Comparison of ENCODE assay signal across 8 cellular contexts in genomic region chr6:41548098-41548840, GRCh38. TPM values are rescaled to one million over a fixed set of nuclear protein-coding genes. Genes with fewer than 3 reads are reported as not detected.
DNase-seq lines count a peak whose midpoint lies in the region; ATAC-seq, FAIRE-seq and TF ChIP-seq lines count a peak whose summit lies in the region.

No MANE protein-coding gene starts in this region.

- H3K27ac ChIP-seq in Karpas-422 (ENCODE audit: low read length) (no peak overlapping the region), HepG2 (ENCODE audit: extremely low read length, insufficient read depth, low read length) (peak overlapping the region; percentile 65)

- no peaks in the 10 kb centered on the region for H3K9me3 ChIP-seq in Karpas-422 (ENCODE audit: low read length)
- H3K9me3 ChIP-seq in HepG2 (ENCODE audit: low read length): no peaks in the 10 kb centered on the region

- H3K9me3 Mint-ChIP-seq in activated naive CD4-positive, alpha-beta T cell treated with anti-CD3 and anti-CD28 coated beads for 36 hours: no peaks in the 10 kb centered on the region
- no peaks in the 10 kb centered on the region for H3K9me3 Mint-ChIP-seq in stimulated activated memory B cell treated with anti-CD40 and anti-IgM and Interleukin-4, amounts not matched to agents 10 μg/mL and 1 μg/mL and 100 μg/mL, for 72 hours

- H3K9ac ChIP-seq in Karpas-422 (ENCODE audit: low read length): peak overlapping the region; percentile 85
- H3K9ac ChIP-seq in HepG2 (ENCODE audit: insufficient read depth, low read depth, low read length): peak overlapping the region; percentile 86

- H2AFZ ChIP-seq in Karpas-422 (ENCODE audit: low read length) (no peak overlapping the region), HepG2 (ENCODE audit: low read length) (no peak overlapping the region)

- POLR2A ChIA-PET in HepG2 (lab: Yijun Ruan, JAX): interaction anchor here (0.5 to 7.7 kb wide), 11 partner anchors 20 to 120 kb away, joined by 3 to 90 read pairs (median 7); no protein-coding TSS in a partner anchor

- H3K27ac Mint-ChIP-seq in activated naive CD4-positive, alpha-beta T cell treated with anti-CD3 and anti-CD28 coated beads for 36 hours: no peak overlapping the region
- H3K27ac Mint-ChIP-seq in stimulated activated memory B cell treated with anti-CD40 and anti-IgM and Interleukin-4, amounts not matched to agents 10 μg/mL and 1 μg/mL and 100 μg/mL, for 72 hours: no peak overlapping the region

- H3K4me1 ChIP-seq in Karpas-422 (ENCODE audit: low read length): peaks cover 22% of the 10 kb centered on the region
- peaks cover 69% of the 10 kb centered on the region for H3K4me1 ChIP-seq in HepG2 (ENCODE audit: insufficient read depth, low read length)

- TF ChIP-seq EP300 in HepG2 (IDR thresholded peaks at IDR 0.05; ENCODE audit: low read depth in 2 of 2, low read length in 2 of 2) (no peak), HepG2 (CRISPR knock-in tag; IDR thresholded peaks at IDR 0.05; ENCODE audit: borderline replicate concordance) (no peak)

- H3K36me3 ChIP-seq in Karpas-422 (ENCODE audit: insufficient read depth, low read length) (0 out of 2 replicates have a peak, but pooled peaks cover 6% of the 10 kb centered on the region), HepG2 (replicated peaks in 1 of 2; ENCODE audit: control insufficient read depth in 1 of 2, insufficient read depth in 2 of 2, low read length in 2 of 2) (peaks cover 16 to 37% of the 10 kb centered on the region in 2 experiments)

- 0 out of 2 replicates have a peak, but pooled peaks have one; percentile 21 for TF ChIP-seq RAD21 in HepG2 (CRISPR knock-in tag; IDR thresholded peaks at IDR 0.05)

- TF ChIP-seq CTCF in HepG2 (CRISPR knock-in tag; IDR thresholded peaks at IDR 0.05): peak; percentile 18; the same call in 1 of the 2 replicates

- H3K27me3 Mint-ChIP-seq in activated naive CD4-positive, alpha-beta T cell treated with anti-CD3 and anti-CD28 coated beads for 36 hours (ENCODE audit: low read depth): no peaks in the 10 kb centered on the region
- no peaks in the 10 kb centered on the region for H3K27me3 Mint-ChIP-seq in stimulated activated memory B cell treated with anti-CD40 and anti-IgM and Interleukin-4, amounts not matched to agents 10 μg/mL and 1 μg/mL and 100 μg/mL, for 72 hours

- 3% methylated on average over 35 of the region's 50 CpGs for whole genome bisulfite sequencing in HepG2 (ENCODE audit: low lambda C conversion rate)

- peak; percentile 11 for ATAC-seq in HepG2
- ATAC-seq in stimulated activated memory B cell treated with anti-CD40 and anti-IgM and Interleukin-4, amounts not matched to agents 10 μg/mL and 1 μg/mL and 100 μg/mL, for 72 hours: no peak
- ATAC-seq in GM18873 (IDR thresholded peaks at IDR 0.05; ENCODE audit: low FRiP score, unreplicated experiment): no peak

- no peaks in the 10 kb centered on the region for H3K9me2 ChIP-seq in Karpas-422 (replicated peaks; ENCODE audit: insufficient read depth, low read length)

- peaks cover 12% of the 10 kb centered on the region for H3K4me1 Mint-ChIP-seq in activated naive CD4-positive, alpha-beta T cell treated with anti-CD3 and anti-CD28 coated beads for 36 hours (ENCODE audit: low read depth)
- peaks cover 55% of the 10 kb centered on the region for H3K4me1 Mint-ChIP-seq in stimulated activated memory B cell treated with anti-CD40 and anti-IgM and Interleukin-4, amounts not matched to agents 10 μg/mL and 1 μg/mL and 100 μg/mL, for 72 hours

- CTCF ChIA-PET in activated naive CD4-positive, alpha-beta T cell treated with anti-CD3 and anti-CD28 coated beads for 36 hours (lab: Charles Lee): no interaction called here
- CTCF ChIA-PET in HepG2 (lab: Yijun Ruan, JAX; ENCODE audit: low intra/inter-chr PET ratio, low total read pairs): interaction anchor here (1.8 kb wide), 1 partner anchor 43 kb away, joined by 5 read pairs; no protein-coding TSS in a partner anchor

- H3K4me3 Mint-ChIP-seq in activated naive CD4-positive, alpha-beta T cell treated with anti-CD3 and anti-CD28 coated beads for 36 hours: peak overlapping the region; percentile 83
- peak overlapping the region; percentile 92 for H3K4me3 Mint-ChIP-seq in stimulated activated memory B cell treated with anti-CD40 and anti-IgM and Interleukin-4, amounts not matched to agents 10 μg/mL and 1 μg/mL and 100 μg/mL, for 72 hours

- H3K27me3 ChIP-seq in Karpas-422 (ENCODE audit: low read length) (no peaks in the 10 kb centered on the region; the same call in 1 of the 2 replicates), HepG2 (ENCODE audit: control insufficient read depth in 1 of 2, insufficient read depth in 2 of 2, low read length in 2 of 2) (no peaks in the 10 kb centered on the region)

- peaks cover 5% of the 10 kb centered on the region for H3K36me3 Mint-ChIP-seq in activated naive CD4-positive, alpha-beta T cell treated with anti-CD3 and anti-CD28 coated beads for 36 hours (ENCODE audit: low read depth)
- H3K36me3 Mint-ChIP-seq in stimulated activated memory B cell treated with anti-CD40 and anti-IgM and Interleukin-4, amounts not matched to agents 10 μg/mL and 1 μg/mL and 100 μg/mL, for 72 hours: peaks cover 14% of the 10 kb centered on the region

- H3K4me3 ChIP-seq in Karpas-422 (ENCODE audit: low read length): peak overlapping the region; percentile 100
- H3K4me3 ChIP-seq in HepG2 (replicated peaks in 1 of 3; ENCODE audit: insufficient read depth in 1 of 3, low read depth in 2 of 3, low read length in 3 of 3): peak overlapping the region; percentile 67 to 99 (median 99)

- intact Hi-C loops in activated naive CD4-positive, alpha-beta T cell treated with anti-CD3 and anti-CD28 coated beads for 36 hours (cut with micrococcal nuclease): loop anchor here (5.0 kb wide), 1 partner anchor 106 kb away; no protein-coding TSS in a partner anchor
- intact Hi-C loops in HepG2 (cut with micrococcal nuclease; ENCODE audit: unreplicated experiment): loop anchor here (5.0 kb wide), 1 partner anchor 181 kb away; no protein-coding TSS in a partner anchor

- DNase-seq in Karpas-422 (no peak), HepG2 (ENCODE audit: low spot score) (no peak), DMS114 treated with DMSO at 0.1 percent for 48 hours (lab: John Stamatoyannopoulos, UW; ENCODE audit: unreplicated experiment) (no peak), HK-2 (ENCODE audit: unreplicated experiment) (no peak), GF-D8 (lab: John Stamatoyannopoulos, UW) (no peak)
- peak; percentile 62 for DNase-seq in activated naive CD4-positive, alpha-beta T cell treated with anti-CD3 and anti-CD28 coated beads for 36 hours

- in situ Hi-C loops in HepG2 (cut with HindIII; ENCODE audit: extremely low pct_ligation_motif_present, low pct_unique_long_range_greater_than_20kb): loop anchor here (5.0 kb wide), 2 partner anchors 44 to 121 kb away; no protein-coding TSS in a partner anchor

- H4K20me1 ChIP-seq in Karpas-422 (ENCODE audit: insufficient read depth, low read depth, low read length) (peaks cover 36% of the 10 kb centered on the region; the same call in 1 of the 2 replicates), HepG2 (ENCODE audit: insufficient read depth, low read length) (peaks cover 59% of the 10 kb centered on the region)

- H3K79me2 ChIP-seq in Karpas-422 (ENCODE audit: low read length) (peaks cover 62% of the 10 kb centered on the region), HepG2 (ENCODE audit: insufficient read depth, low read length) (peaks cover 89% of the 10 kb centered on the region)

- no peak for TF ChIP-seq POLR2A in HepG2 (IDR thresholded peaks at IDR 0.05; ENCODE audit: insufficient read depth in 1 of 2, low read depth in 2 of 2, low read length in 2 of 2)

- no TSS peak for BruUV-seq in HepG2 (replicated peaks; lab: Mats Ljungman, UMichigan)

- H3K4me2 ChIP-seq in Karpas-422 (ENCODE audit: low read depth, low read length, poor library complexity, severe bottlenecking) (peak overlapping the region; percentile 97), HepG2 (ENCODE audit: low read depth, low read length) (peak overlapping the region; percentile 95)

- FAIRE-seq in HepG2 (lab: Jason Lieb, UNC): no peak

RNA-seq across cellular contexts. Expression of gene FOXP4, which starts 2.1 kb away (rescaled TPM):
- total RNA-seq in Karpas-422 (2014; rRNA removed; shearing (Covaris generic); ENCODE audit: low replicate concordance): 3.6 and 5.0 TPM in 2 replicates
- 10 to 100 TPM; 15.9 to 16.0 TPM for total RNA-seq in activated naive CD4-positive, alpha-beta T cell treated with anti-CD3 and anti-CD28 coated beads for 36 hours
- total RNA-seq in HepG2 (2016; rRNA removed; fragmentation: Illumina TruSeq; extraction: Trizol): 11.0 TPM in 2 replicates
- 2.8 and 3.0 TPM in 2 replicates for total RNA-seq in HepG2 (2016; cell fraction: cytosol; rRNA removed; fragmentation: Illumina TruSeq; extraction: Trizol; ENCODE audit: low read depth)
- total RNA-seq in HepG2 (2016; cell fraction: insoluble cytoplasmic fraction; rRNA removed; fragmentation: Illumina TruSeq; extraction: Trizol): 9.5 and 11.3 TPM in 2 replicates
- total RNA-seq in HepG2 (2016; cell fraction: membrane; rRNA removed; fragmentation: Illumina TruSeq; extraction: Trizol): 15.4 and 15.8 TPM in 2 replicates
- total RNA-seq in HepG2 (2016; cell fraction: nucleus; rRNA removed; fragmentation: Illumina TruSeq; extraction: Trizol): 14.9 TPM in 2 replicates
- polyA plus RNA-seq in HepG2 (2011; rRNA removed): 12.4 and 15.9 TPM in 2 replicates
- polyA plus RNA-seq in HepG2 (2011; cell fraction: cytosol; rRNA removed): 6.6 and 10.1 TPM in 2 replicates
- polyA plus RNA-seq in HepG2 (2011; cell fraction: nucleus; rRNA removed): 47.8 and 59.4 TPM in 2 replicates
- 53.6 and 69.1 TPM in 2 replicates for polyA plus RNA-seq in HepG2 (2012)
- 10.9 and 11.7 TPM in 2 replicates for polyA plus RNA-seq in HepG2 (2016; cell fraction: cytosol; fragmentation: Illumina TruSeq; extraction: Trizol; ENCODE audit: low read depth)
- 37.6 and 56.8 TPM in 2 replicates for polyA plus RNA-seq in HepG2 (2016; cell fraction: insoluble cytoplasmic fraction; fragmentation: Illumina TruSeq; extraction: Trizol; ENCODE audit: low read depth)
- 44.1 and 44.7 TPM in 2 replicates for polyA plus RNA-seq in HepG2 (2016; cell fraction: membrane; fragmentation: Illumina TruSeq; extraction: Trizol; ENCODE audit: low read depth)
- 75.1 and 80.7 TPM in 2 replicates for polyA plus RNA-seq in HepG2 (2016; cell fraction: nucleus; fragmentation: Illumina TruSeq; extraction: Trizol; ENCODE audit: insufficient read depth, low read depth)
- polyA minus RNA-seq in HepG2 (2011; rRNA and poly(A)+ RNA removed; ENCODE audit: low replicate concordance): 3.3 and 26.4 TPM in 2 replicates
- polyA minus RNA-seq in HepG2 (2011; cell fraction: cytosol; rRNA and poly(A)+ RNA removed): 29.5 and 30.0 TPM in 2 replicates
- polyA minus RNA-seq in HepG2 (2011; cell fraction: nucleus; rRNA and poly(A)+ RNA removed): 15.2 and 15.5 TPM in 2 replicates
